16 cellular contexts compared by ENCODE assay signal in genomic region chr11:32761774-32762173, GRCh38. TPM values are rescaled to one million over a fixed set of nuclear protein-coding genes. Genes with fewer than 3 reads are reported as not detected.
"Had no signal": no experiment of that assay in that cellular context is flagged by ENCODE, and none has a peak within 500 bp of the region (broad histone marks: within the 10 kb centered on the region; RNA-seq: fewer than 3 reads in every experiment).

No MANE protein-coding gene starts in this region.

RNA-seq across cellular contexts. Expression of gene CCDC73, which starts 32.7 kb away (rescaled TPM):
- total RNA-seq: kidney epithelial cell; left cardiac atrium; left colon; left ventricle myocardium inferior; left ventricle myocardium superior; lower leg skin; lung microvascular endothelial cell; mammary epithelial cell; mesenteric fat pad; mononuclear cell; mucosa of descending colon; mucosa of gallbladder; myocyte; naive thymus-derived CD4-positive, alpha-beta T cell had no signal
- polyA plus RNA-seq: immature natural killer cell; keratinocyte; mammary epithelial cell; naive thymus-derived CD4-positive, alpha-beta T cell had no signal
